Comparison of ENCODE assay signal across 15 cellular contexts in the genomic region with DNA sequence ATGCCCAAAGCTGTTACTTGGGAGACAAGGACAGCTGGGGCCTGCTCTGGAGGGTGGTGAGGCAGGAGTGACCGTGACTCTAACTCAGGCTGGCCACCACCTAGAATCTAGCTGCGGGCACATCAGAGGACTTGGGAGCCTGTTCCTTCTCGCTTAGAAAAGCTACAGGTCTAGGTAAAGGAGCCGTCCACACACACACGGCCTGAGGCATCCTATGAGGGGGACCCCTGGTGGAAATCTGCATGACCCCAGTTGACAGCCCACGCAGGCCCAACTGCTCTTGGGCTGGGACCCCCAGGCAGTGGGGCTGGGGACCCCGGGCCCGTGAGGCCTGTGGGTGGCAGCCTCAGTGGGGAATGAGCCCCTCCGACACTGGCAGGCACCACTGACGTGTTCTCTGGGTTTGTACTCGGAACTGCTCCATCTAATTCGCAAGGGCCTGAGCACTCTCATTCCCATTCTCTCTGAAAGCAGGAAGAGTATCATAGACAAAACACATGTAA.
"Had no signal": no experiment of that assay in that cellular context is flagged by ENCODE, and none has a peak within 500 bp of the region (broad histone marks: within the 10 kb centered on the region; RNA-seq: fewer than 3 reads in every experiment).

No MANE protein-coding gene starts in this region.

- H3K4me1 ChIP-seq: gastrocnemius medialis, parathyroid adenoma, uterus had no signal

- H3K27me3 ChIP-seq: esophagus muscularis mucosa, gastrocnemius medialis, stomach, uterus had no signal

- ATAC-seq: effector memory CD8-positive, alpha-beta T cell; gastrocnemius medialis had no signal

- H3K36me3 ChIP-seq: uterus had no signal

- H3K79me2 ChIP-seq: parathyroid adenoma had no signal

- H3K9me3 ChIP-seq: esophagus muscularis mucosa, gastrocnemius medialis, thoracic aorta, uterus had no signal

- H3K4me3 ChIP-seq: esophagus muscularis mucosa, gastrocnemius medialis, stomach, thoracic aorta, uterus had no signal

- DNase-seq: effector memory CD8-positive, alpha-beta T cell; mesendoderm; naive B cell; occipital lobe; small intestine; stimulated activated CD4-positive, alpha-beta T cell treated with anti-CD3 and anti-CD28 coated beads, Interleukin-12 subunit alpha, Interleukin-12 subunit beta, amount 100 ng/mL, for 4 hours; stimulated activated naive CD4-positive, alpha-beta T cell; stomach; substantia nigra; uterus had no signal

- H2AFZ ChIP-seq: parathyroid adenoma had no signal

- H3K27ac ChIP-seq: epithelial cell of prostate, esophagus muscularis mucosa, gastrocnemius medialis, parathyroid adenoma, stomach, thoracic aorta, uterus had no signal
